Comparison of ENCODE assay signal across 20 cellular contexts in genomic region chr6:78952362-78952761, GRCh38.
"Had no signal": no experiment of that assay in that cellular context is flagged by ENCODE, and none has a peak within 500 bp of the region (broad histone marks: within the 10 kb centered on the region; RNA-seq: fewer than 3 reads in every experiment).

No MANE protein-coding gene starts in this region.

- H3K4me3 ChIP-seq: MG63 had no signal

- ATAC-seq: HepG2, SK-N-SH treated with all-trans-retinoic acid at 6 μM for 48 hours had no signal

- H3K27ac ChIP-seq: RWPE1 had no signal

- H3K27me3 ChIP-seq: MG63 had no signal

- DNase-seq: IMR-90, Karpas-422, KG1, MG63, NCI-H1092, NCI-H1105 treated with DMSO at 0.1 percent for 48 hours, NCI-H1417 treated with DMSO at 0.1 percent for 48 hours, NCI-H146, NCI-H1694 treated with DMSO at 0.1 percent for 48 hours, NCI-H1930, NCI-H2081, NCI-H2107, NCI-H2227 treated with DMSO at 0.1 percent for 48 hours, NCI-H524, NCI-H69, NCI-H774, SHP77 had no signal
